ENCODE assay signal across 21 cellular contexts in genomic region chr2:101300164-101300563, GRCh38. TPM values are rescaled to one million over a fixed set of nuclear protein-coding genes. Genes with fewer than 3 reads are reported as not detected.
DNase-seq lines count a peak whose midpoint lies in the region; ATAC-seq, FAIRE-seq and TF ChIP-seq lines count a peak whose summit lies in the region.
"Had no signal": no experiment of that assay in that cellular context is flagged by ENCODE, and none has a peak within 500 bp of the region (broad histone marks: within the 10 kb centered on the region; RNA-seq: fewer than 3 reads in every experiment).

No MANE protein-coding gene starts in this region.

- no peak overlapping the region for H2BK12ac ChIP-seq in H9 (ENCODE audit: insufficient read length, low read depth, low read length)

- no peak overlapping the region for H2BK20ac ChIP-seq in H9 (ENCODE audit: low read depth, low read length, poor library complexity, severe bottlenecking)

- H4K5ac ChIP-seq in H9 (ENCODE audit: insufficient read length, low read depth, low read length), result no peak overlapping the region

- no peaks in the 10 kb centered on the region for H3K27me3 Mint-ChIP-seq in H9 (ENCODE audit: low read depth)
- no peaks in the 10 kb centered on the region for H3K27me3 Mint-ChIP-seq in activated naive CD4-positive, alpha-beta T cell treated with anti-CD3 and anti-CD28 coated beads, Interleukin-2, amount 50 U/mL, for 24 hours
- no peaks in the 10 kb centered on the region for H3K27me3 Mint-ChIP-seq in progenitor cell of endocrine pancreas
- H3K27me3 Mint-ChIP-seq: dendritic cell treated with granulocyte-macrophage colony-stimulating factor and Interleukin-4, amounts not matched to agents 40 ng/mL and 50 ng/mL, for 4 days had no signal

- H2AFZ ChIP-seq in HepG2 (ENCODE audit: low read length), result no peak overlapping the region
- H2AFZ ChIP-seq in H9 (ENCODE audit: low read length), result no peak overlapping the region

- H3K79me2 ChIP-seq in HepG2 (ENCODE audit: insufficient read depth, low read length) (peaks cover 96% of the 10 kb centered on the region), H9 (ENCODE audit: insufficient read depth, low read length) (peaks cover 10% of the 10 kb centered on the region; the same call in 1 of the 2 replicates)

- H3K23me2 ChIP-seq in H9 (ENCODE audit: insufficient read length, low read depth, low read length, poor library complexity, severe bottlenecking), result no peaks in the 10 kb centered on the region

- intact Hi-C loops in HepG2 (cut with micrococcal nuclease; ENCODE audit: unreplicated experiment) (no loop called here), right lobe of liver (cut with DNase I) (no loop called here)

- peaks cover 2% of the 10 kb centered on the region for H3K79me1 ChIP-seq in H9 (ENCODE audit: insufficient read depth, low read depth, low read length, poor library complexity, severe bottlenecking)

- H3K9ac ChIP-seq in HepG2 (ENCODE audit: insufficient read depth, low read depth, low read length) (no peak overlapping the region), H9 (ENCODE audit: extremely low read depth, insufficient read length, low read length) (no peak overlapping the region)

- H3K4me1 ChIP-seq in HepG2 (ENCODE audit: insufficient read depth, low read length) (peaks cover 95% of the 10 kb centered on the region), right lobe of liver (peaks cover 0 to 37% (median 0%) of the 10 kb centered on the region in 4 donors), H9 (ENCODE audit: insufficient read depth, low read length) (no peaks in the 10 kb centered on the region)

- H3K36me3 ChIP-seq in HepG2 (replicated peaks in 1 of 2; ENCODE audit: control insufficient read depth in 1 of 2, insufficient read depth in 2 of 2, low read length in 2 of 2) (peaks cover 1 to 55% of the 10 kb centered on the region in 2 experiments; a peak in 4 of 5 replicates), right lobe of liver (no peaks in the 10 kb centered on the region)

- H3K27ac Mint-ChIP-seq in H9, result peak overlapping the region in 2 of 3 experiments; percentile 50 to 89; a peak in 3 of 7 replicates
- H3K27ac Mint-ChIP-seq in activated naive CD4-positive, alpha-beta T cell treated with anti-CD3 and anti-CD28 coated beads, Interleukin-2, amount 50 U/mL, for 24 hours, result no peak overlapping the region
- H3K27ac Mint-ChIP-seq in progenitor cell of endocrine pancreas, result peak overlapping the region; percentile 44
- H3K27ac Mint-ChIP-seq: dendritic cell treated with granulocyte-macrophage colony-stimulating factor and Interleukin-4, amounts not matched to agents 40 ng/mL and 50 ng/mL, for 4 days; nephron had no signal

- H3K4me3 ChIP-seq in HepG2 (replicated peaks in 1 of 3; ENCODE audit: insufficient read depth in 1 of 3, low read depth in 2 of 3, low read length in 3 of 3) (no peak overlapping the region), right lobe of liver (no peak overlapping the region)
- H3K4me3 ChIP-seq: lung, testis had no signal

- no peak overlapping the region for H2BK120ac ChIP-seq in H9 (ENCODE audit: low read depth, low read length, poor library complexity, severe bottlenecking)

- H3K4me1 Mint-ChIP-seq in H9 (peaks cover 5 to 15% of the 10 kb centered on the region in 2 experiments), progenitor cell of endocrine pancreas (ENCODE audit: low read depth) (peaks cover 18% of the 10 kb centered on the region)
- H3K4me1 Mint-ChIP-seq in activated naive CD4-positive, alpha-beta T cell treated with anti-CD3 and anti-CD28 coated beads, Interleukin-2, amount 50 U/mL, for 24 hours, result peaks cover 91% of the 10 kb centered on the region

- H4K20me1 ChIP-seq in HepG2 (ENCODE audit: insufficient read depth, low read length) (peaks cover 94% of the 10 kb centered on the region), H9 (ENCODE audit: control insufficient read depth, insufficient read depth, insufficient read length) (no peaks in the 10 kb centered on the region)

- CTCF ChIA-PET in HepG2 (lab: Yijun Ruan, JAX; ENCODE audit: low intra/inter-chr PET ratio, low total read pairs), result no interaction called here

- no peak overlapping the region for H2BK15ac ChIP-seq in H9 (ENCODE audit: low read depth, low read length)

- H3K23ac ChIP-seq in H9 (ENCODE audit: insufficient read length, low read depth, low read length), result no peak overlapping the region

- no peak overlapping the region for H3K18ac ChIP-seq in H9 (ENCODE audit: insufficient read length, low read depth, low read length)

- POLR2A ChIA-PET in HepG2 (lab: Yijun Ruan, JAX), result interaction anchor here (1.6 to 1.7 kb wide), 2 partner anchors 8 to 9 kb away, joined by 3 to 8 read pairs; partner anchors contain the start of gene RNF149

- H3K9me3 Mint-ChIP-seq in H9, result no peaks in the 10 kb centered on the region
- no peaks in the 10 kb centered on the region for H3K9me3 Mint-ChIP-seq in activated naive CD4-positive, alpha-beta T cell treated with anti-CD3 and anti-CD28 coated beads, Interleukin-2, amount 50 U/mL, for 24 hours
- no peaks in the 10 kb centered on the region for H3K9me3 Mint-ChIP-seq in progenitor cell of endocrine pancreas (ENCODE audit: low read depth)
- H3K9me3 Mint-ChIP-seq: dendritic cell treated with granulocyte-macrophage colony-stimulating factor and Interleukin-4, amounts not matched to agents 40 ng/mL and 50 ng/mL, for 4 days; nephron had no signal

- no peak for TF ChIP-seq RAD21 in HepG2 (CRISPR knock-in tag; IDR thresholded peaks at IDR 0.05)

- H3K14ac ChIP-seq in H9 (ENCODE audit: insufficient read depth, low read length), result no peak overlapping the region

- H3K56ac ChIP-seq in H9 (ENCODE audit: insufficient read length, low read depth, low read length), result no peak overlapping the region

- H3K9me3 ChIP-seq in HepG2 (ENCODE audit: low read length), result no peaks in the 10 kb centered on the region
- no peaks in the 10 kb centered on the region for H3K9me3 ChIP-seq in right lobe of liver
- no peaks in the 10 kb centered on the region for H3K9me3 ChIP-seq in H9 (ENCODE audit: control insufficient read depth, low read depth, low read length)
- H3K9me3 ChIP-seq: testis had no signal

- in situ Hi-C loops in HepG2 (cut with HindIII; ENCODE audit: extremely low pct_ligation_motif_present, low pct_unique_long_range_greater_than_20kb), result no loop called here

- no TSS peak for BruUV-seq in HepG2 (replicated peaks; lab: Mats Ljungman, UMichigan)

- H3K4me2 ChIP-seq in HepG2 (ENCODE audit: low read depth, low read length), result peak overlapping the region; percentile 6; the same call in 1 of the 2 replicates
- H3K4me2 ChIP-seq in H9 (ENCODE audit: insufficient read depth, insufficient read length, low read length), result no peak overlapping the region

- no peak for FAIRE-seq in HepG2 (lab: Jason Lieb, UNC)
- FAIRE-seq: H54 had no signal

- H2BK5ac ChIP-seq in H9 (ENCODE audit: insufficient read length, low read length), result no peak overlapping the region

- H3K4me3 Mint-ChIP-seq in H9 (no peak overlapping the region), progenitor cell of endocrine pancreas (ENCODE audit: low read depth) (no peak overlapping the region)
- peak overlapping the region; percentile 68 for H3K4me3 Mint-ChIP-seq in activated naive CD4-positive, alpha-beta T cell treated with anti-CD3 and anti-CD28 coated beads, Interleukin-2, amount 50 U/mL, for 24 hours
- H3K4me3 Mint-ChIP-seq: dendritic cell treated with granulocyte-macrophage colony-stimulating factor and Interleukin-4, amounts not matched to agents 40 ng/mL and 50 ng/mL, for 4 days; nephron had no signal

- ATAC-seq in HepG2 (no peak), right lobe of liver (no peak), HG03097 (IDR thresholded peaks at IDR 0.05; ENCODE audit: low FRiP score, unreplicated experiment) (no peak)

- no peak overlapping the region for H3K4ac ChIP-seq in H9 (ENCODE audit: low read depth, low read length)

- WGBS in HepG2 (ENCODE audit: low lambda C conversion rate), result 100% methylated on average over 1 of the region's 1 CpG
- WGBS in right lobe of liver (ENCODE audit: insufficient coverage, low coverage, low lambda C conversion rate, missing lambda C conversion rate), result 60% methylated on average over 1 of the region's 1 CpG
- WGBS in H9 (ENCODE audit: extremely low coverage, insufficient read length, low lambda C conversion rate), result no CpG with 5 or more reads among the region's 1 CpG

- H3K27ac ChIP-seq in HepG2 (ENCODE audit: extremely low read length, insufficient read depth, low read length) (no peak overlapping the region), right lobe of liver (no peak overlapping the region), H9 (ENCODE audit: insufficient read length, low read depth, low read length) (no peak overlapping the region)
- H3K27ac ChIP-seq: testis had no signal

- H4K91ac ChIP-seq in H9 (ENCODE audit: insufficient read length, low read depth, low read length), result no peak overlapping the region

- H4K8ac ChIP-seq in H9 (replicated peaks; ENCODE audit: insufficient read length, low read depth, low read length), result no peak overlapping the region

- TF ChIP-seq EP300 in HepG2 (IDR thresholded peaks at IDR 0.05; ENCODE audit: low read depth in 2 of 2, low read length in 2 of 2) (no peak), HepG2 (CRISPR knock-in tag; IDR thresholded peaks at IDR 0.05; ENCODE audit: borderline replicate concordance) (no peak)

- no peak overlapping the region for H2AK5ac ChIP-seq in H9 (ENCODE audit: insufficient read length, low read length)

- no peak overlapping the region for H3T11ph ChIP-seq in H9 (ENCODE audit: low read length)

- no peaks in the 10 kb centered on the region for H3K27me3 ChIP-seq in HepG2 (ENCODE audit: control insufficient read depth in 1 of 2, insufficient read depth in 2 of 2, low read length in 2 of 2)
- H3K27me3 ChIP-seq in right lobe of liver, result no peaks in the 10 kb centered on the region
- H3K27me3 ChIP-seq in H9 (ENCODE audit: insufficient read depth, low read length), result no peaks in the 10 kb centered on the region; the same call in 1 of the 2 replicates
- H3K27me3 ChIP-seq: testis had no signal

- H3K36me3 Mint-ChIP-seq in H9 (ENCODE audit: insufficient read depth in 1 of 3, low read depth in 3 of 3), result peaks cover under 1 to 11% (median 8%) of the 10 kb centered on the region in 3 experiments; a peak in 6 of 7 replicates
- H3K36me3 Mint-ChIP-seq in activated naive CD4-positive, alpha-beta T cell treated with anti-CD3 and anti-CD28 coated beads, Interleukin-2, amount 50 U/mL, for 24 hours, result peaks cover 12% of the 10 kb centered on the region
- H3K36me3 Mint-ChIP-seq in progenitor cell of endocrine pancreas (ENCODE audit: insufficient read depth), result peaks cover 11% of the 10 kb centered on the region

- no peak for DNase-seq in HepG2 (ENCODE audit: low spot score)
- DNase-seq in right lobe of liver, result no peak
- DNase-seq in H9, result no peak
- no peak for DNase-seq in progenitor cell of endocrine pancreas (ENCODE audit: low spot score, unreplicated experiment)
- DNase-seq in T1000 (lab: John Stamatoyannopoulos, UW), result no peak
- DNase-seq in NCI-H510A (lab: John Stamatoyannopoulos, UW), result no peak
- DNase-seq: activated CD4-positive, alpha-beta T cell treated with anti-CD3 and anti-CD28 coated beads, Interleukin-2, amount 50 U/mL, for 1 hour; activated effector memory CD4-positive, alpha-beta T cell treated with anti-CD3 and anti-CD28 coated beads, Interleukin-2, amount 50 U/mL, for 16 hours; erythroblast; GDM1; Kasumi-1; NCI-H1436; NCI-H345; NK-92 treated with Interleukin-12 subunit alpha and Interleukin-12 subunit beta, amount 100 ng/mL, for 24 hours; testis had no signal

- TF ChIP-seq CTCF in HepG2 (CRISPR knock-in tag; IDR thresholded peaks at IDR 0.05) (no peak), right lobe of liver (IDR thresholded peaks at IDR 0.05) (no peak), H9 (conservative IDR thresholded peaks at IDR 0.05) (no peak), progenitor cell of endocrine pancreas (IDR thresholded peaks at IDR 0.05; ENCODE audit: unreplicated experiment) (no peak)

- TF ChIP-seq POLR2A in HepG2 (IDR thresholded peaks at IDR 0.05; ENCODE audit: insufficient read depth in 1 of 2, low read depth in 2 of 2, low read length in 2 of 2), result no peak
- TF ChIP-seq POLR2A in right lobe of liver (IDR thresholded peaks at IDR 0.05), result no peak

RNA-seq across cellular contexts. Expression of gene RNF149, which starts 8.3 kb away (rescaled TPM):
- 45.7 and 109 TPM in 2 replicates for total RNA-seq in HepG2 (2016; rRNA removed; fragmentation: Illumina TruSeq; extraction: Trizol)
- total RNA-seq in HepG2 (2016; cell fraction: cytosol; rRNA removed; fragmentation: Illumina TruSeq; extraction: Trizol; ENCODE audit: low read depth), result 31.6 and 37.7 TPM in 2 replicates
- 40.9 and 111 TPM in 2 replicates for total RNA-seq in HepG2 (2016; cell fraction: insoluble cytoplasmic fraction; rRNA removed; fragmentation: Illumina TruSeq; extraction: Trizol)
- total RNA-seq in HepG2 (2016; cell fraction: membrane; rRNA removed; fragmentation: Illumina TruSeq; extraction: Trizol), result 40.3 and 50.9 TPM in 2 replicates
- total RNA-seq in HepG2 (2016; cell fraction: nucleus; rRNA removed; fragmentation: Illumina TruSeq; extraction: Trizol), result 138 and 175 TPM in 2 replicates
- polyA plus RNA-seq in HepG2 (2011; rRNA removed), result 87.2 and 87.6 TPM in 2 replicates
- polyA plus RNA-seq in HepG2 (2011; cell fraction: cytosol; rRNA removed), result 33.2 and 46.3 TPM in 2 replicates
- polyA plus RNA-seq in HepG2 (2011; cell fraction: nucleus; rRNA removed), result 67.6 and 82.1 TPM in 2 replicates
- polyA plus RNA-seq in HepG2 (2012), result 91.6 and 103 TPM in 2 replicates
- polyA plus RNA-seq in HepG2 (2016; cell fraction: cytosol; fragmentation: Illumina TruSeq; extraction: Trizol; ENCODE audit: low read depth), result 12.2 and 15.7 TPM in 2 replicates
- 37.5 and 38.4 TPM in 2 replicates for polyA plus RNA-seq in HepG2 (2016; cell fraction: insoluble cytoplasmic fraction; fragmentation: Illumina TruSeq; extraction: Trizol; ENCODE audit: low read depth)
- polyA plus RNA-seq in HepG2 (2016; cell fraction: membrane; fragmentation: Illumina TruSeq; extraction: Trizol; ENCODE audit: low read depth), result 22.7 and 27.3 TPM in 2 replicates
- polyA plus RNA-seq in HepG2 (2016; cell fraction: nucleus; fragmentation: Illumina TruSeq; extraction: Trizol; ENCODE audit: insufficient read depth, low read depth), result 273 and 274 TPM in 2 replicates
- 41.3 and 47.7 TPM in 2 replicates for polyA minus RNA-seq in HepG2 (2011; rRNA and poly(A)+ RNA removed; ENCODE audit: low replicate concordance)
- polyA minus RNA-seq in HepG2 (2011; cell fraction: cytosol; rRNA and poly(A)+ RNA removed), result 41.9 and 57.0 TPM in 2 replicates
- 147 and 171 TPM in 2 replicates for polyA minus RNA-seq in HepG2 (2011; cell fraction: nucleus; rRNA and poly(A)+ RNA removed)
- total RNA-seq in right lobe of liver, result 10 to 100 TPM; 20.3 to 45.4 (median 32.2) TPM
- total RNA-seq in H9 (2021), result 17.4 and 18.0 TPM in 2 replicates
- total RNA-seq in progenitor cell of endocrine pancreas, result 51.2 and 51.5 TPM in 2 replicates

RNA-seq across cellular contexts. Expression of gene CNOT11, which starts 47.5 kb away (rescaled TPM):
- total RNA-seq in HepG2 (2016; rRNA removed; fragmentation: Illumina TruSeq; extraction: Trizol), result 100 and 114 TPM in 2 replicates
- 34.2 and 39.4 TPM in 2 replicates for total RNA-seq in HepG2 (2016; cell fraction: cytosol; rRNA removed; fragmentation: Illumina TruSeq; extraction: Trizol; ENCODE audit: low read depth)
- 93.7 and 119 TPM in 2 replicates for total RNA-seq in HepG2 (2016; cell fraction: insoluble cytoplasmic fraction; rRNA removed; fragmentation: Illumina TruSeq; extraction: Trizol)
- 65.8 and 70.3 TPM in 2 replicates for total RNA-seq in HepG2 (2016; cell fraction: membrane; rRNA removed; fragmentation: Illumina TruSeq; extraction: Trizol)
- 79.5 and 91.1 TPM in 2 replicates for total RNA-seq in HepG2 (2016; cell fraction: nucleus; rRNA removed; fragmentation: Illumina TruSeq; extraction: Trizol)
- polyA plus RNA-seq in HepG2 (2011; rRNA removed), result 202 and 209 TPM in 2 replicates
- 91.7 and 128 TPM in 2 replicates for polyA plus RNA-seq in HepG2 (2011; cell fraction: cytosol; rRNA removed)
- polyA plus RNA-seq in HepG2 (2011; cell fraction: nucleus; rRNA removed), result 359 and 415 TPM in 2 replicates
- 100 and 126 TPM in 2 replicates for polyA plus RNA-seq in HepG2 (2012)
- 35.1 and 35.8 TPM in 2 replicates for polyA plus RNA-seq in HepG2 (2016; cell fraction: cytosol; fragmentation: Illumina TruSeq; extraction: Trizol; ENCODE audit: low read depth)
- polyA plus RNA-seq in HepG2 (2016; cell fraction: insoluble cytoplasmic fraction; fragmentation: Illumina TruSeq; extraction: Trizol; ENCODE audit: low read depth), result 160 and 184 TPM in 2 replicates
- 62.2 and 66.8 TPM in 2 replicates for polyA plus RNA-seq in HepG2 (2016; cell fraction: membrane; fragmentation: Illumina TruSeq; extraction: Trizol; ENCODE audit: low read depth)
- polyA plus RNA-seq in HepG2 (2016; cell fraction: nucleus; fragmentation: Illumina TruSeq; extraction: Trizol; ENCODE audit: insufficient read depth, low read depth), result 277 TPM in 2 replicates
- 74.3 and 87.7 TPM in 2 replicates for polyA minus RNA-seq in HepG2 (2011; rRNA and poly(A)+ RNA removed; ENCODE audit: low replicate concordance)
- 102 and 132 TPM in 2 replicates for polyA minus RNA-seq in HepG2 (2011; cell fraction: cytosol; rRNA and poly(A)+ RNA removed)
- polyA minus RNA-seq in HepG2 (2011; cell fraction: nucleus; rRNA and poly(A)+ RNA removed), result 80.2 and 123 TPM in 2 replicates
- total RNA-seq in right lobe of liver, result 10 to 100 TPM; 17.0 to 28.5 (median 21.5) TPM
- total RNA-seq in H9 (2021), result 46.8 and 50.6 TPM in 2 replicates
- total RNA-seq in progenitor cell of endocrine pancreas, result 73.6 and 74.8 TPM in 2 replicates
